In the genomic region with DNA sequence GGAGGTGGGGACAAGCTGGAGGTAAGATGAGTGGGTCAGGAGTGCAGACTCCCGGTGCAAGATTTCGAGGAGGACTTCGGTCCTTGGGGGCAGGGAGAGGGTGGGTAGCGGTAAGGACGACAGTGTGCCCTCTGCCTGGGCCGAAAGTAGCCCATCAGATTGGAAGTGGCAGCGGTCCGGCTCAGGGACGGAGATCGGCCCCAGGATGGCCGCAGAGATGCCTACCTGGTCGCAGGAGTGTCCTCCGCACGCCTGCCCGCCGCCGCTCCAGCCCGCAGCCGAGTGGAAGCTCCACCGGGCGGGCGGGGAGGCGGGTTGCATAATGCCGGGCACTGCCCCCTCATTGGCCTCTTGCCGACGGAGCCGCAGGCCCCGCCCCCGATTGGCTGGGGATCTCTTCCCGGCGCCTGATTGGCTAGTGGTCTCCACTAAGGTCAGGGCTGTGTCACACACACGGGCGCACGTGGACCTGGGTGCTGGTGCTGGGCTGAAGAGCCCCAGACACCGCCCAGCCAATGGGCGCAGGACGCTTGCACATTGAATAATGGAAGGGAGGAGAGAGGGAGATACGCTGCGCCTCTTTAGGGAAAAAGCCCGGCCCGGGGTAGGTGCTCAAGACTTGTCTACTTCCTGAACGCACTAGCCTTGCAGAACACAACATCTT, we compare ENCODE assay signal across 8 cellular contexts. TPM values are rescaled to one million over a fixed set of nuclear protein-coding genes. Genes with fewer than 3 reads are reported as not detected.
DNase-seq lines count a peak whose midpoint lies in the region; TF ChIP-seq lines count a peak whose summit lies in the region.

A gene with protein sequence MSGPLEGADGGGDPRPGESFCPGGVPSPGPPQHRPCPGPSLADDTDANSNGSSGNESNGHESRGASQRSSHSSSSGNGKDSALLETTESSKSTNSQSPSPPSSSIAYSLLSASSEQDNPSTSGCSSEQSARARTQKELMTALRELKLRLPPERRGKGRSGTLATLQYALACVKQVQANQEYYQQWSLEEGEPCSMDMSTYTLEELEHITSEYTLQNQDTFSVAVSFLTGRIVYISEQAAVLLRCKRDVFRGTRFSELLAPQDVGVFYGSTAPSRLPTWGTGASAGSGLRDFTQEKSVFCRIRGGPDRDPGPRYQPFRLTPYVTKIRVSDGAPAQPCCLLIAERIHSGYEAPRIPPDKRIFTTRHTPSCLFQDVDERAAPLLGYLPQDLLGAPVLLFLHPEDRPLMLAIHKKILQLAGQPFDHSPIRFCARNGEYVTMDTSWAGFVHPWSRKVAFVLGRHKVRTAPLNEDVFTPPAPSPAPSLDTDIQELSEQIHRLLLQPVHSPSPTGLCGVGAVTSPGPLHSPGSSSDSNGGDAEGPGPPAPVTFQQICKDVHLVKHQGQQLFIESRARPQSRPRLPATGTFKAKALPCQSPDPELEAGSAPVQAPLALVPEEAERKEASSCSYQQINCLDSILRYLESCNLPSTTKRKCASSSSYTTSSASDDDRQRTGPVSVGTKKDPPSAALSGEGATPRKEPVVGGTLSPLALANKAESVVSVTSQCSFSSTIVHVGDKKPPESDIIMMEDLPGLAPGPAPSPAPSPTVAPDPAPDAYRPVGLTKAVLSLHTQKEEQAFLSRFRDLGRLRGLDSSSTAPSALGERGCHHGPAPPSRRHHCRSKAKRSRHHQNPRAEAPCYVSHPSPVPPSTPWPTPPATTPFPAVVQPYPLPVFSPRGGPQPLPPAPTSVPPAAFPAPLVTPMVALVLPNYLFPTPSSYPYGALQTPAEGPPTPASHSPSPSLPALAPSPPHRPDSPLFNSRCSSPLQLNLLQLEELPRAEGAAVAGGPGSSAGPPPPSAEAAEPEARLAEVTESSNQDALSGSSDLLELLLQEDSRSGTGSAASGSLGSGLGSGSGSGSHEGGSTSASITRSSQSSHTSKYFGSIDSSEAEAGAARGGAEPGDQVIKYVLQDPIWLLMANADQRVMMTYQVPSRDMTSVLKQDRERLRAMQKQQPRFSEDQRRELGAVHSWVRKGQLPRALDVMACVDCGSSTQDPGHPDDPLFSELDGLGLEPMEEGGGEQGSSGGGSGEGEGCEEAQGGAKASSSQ (N-terminal part only) (minus strand): TSS at position 293 of the 664 bp plus-strand sequence. CDS start 1,698 bp downstream, outside the sequence.

- H3K4me3 ChIP-seq in vagina: peak within 1 kb of the TSS; percentile 84 to 98

- DNase-seq in 8988T: peak; percentile 90
- peak; percentile 88 for DNase-seq in NCI-H146 treated with DMSO at 0.1 percent for 48 hours (lab: John Stamatoyannopoulos, UW; ENCODE audit: unreplicated experiment)
- peak; percentile 92 for DNase-seq in T1000 (lab: John Stamatoyannopoulos, UW)
- peak; percentile 98 for DNase-seq in astrocyte of the hippocampus (ENCODE audit: low read depth, low spot score)
- DNase-seq in hepatic stellate cell (ENCODE audit: low spot score): peak; percentile 98
- peak; percentile 92 for DNase-seq in putamen (ENCODE audit: low spot score)
- peak in 1 of 2 donors; percentile 99 for DNase-seq in vagina (ENCODE audit: extremely low spot score in 2 of 2)

- no peaks in the 10 kb centered on the region for H3K9me3 ChIP-seq in vagina

- TF ChIP-seq CTCF in vagina (IDR thresholded peaks at IDR 0.05): no peak

- peaks cover 24 to 35% of the 10 kb centered on the region in 2 donors for H3K36me3 ChIP-seq in vagina

- H3K27ac ChIP-seq in vagina: peak within 1 kb of the TSS; percentile 100

- no peaks in the 10 kb centered on the region for H3K27me3 ChIP-seq in vagina

- intact Hi-C loops in vagina (cut with DNase I): no loop called here

- peaks cover 47% of the 10 kb centered on the region for H3K4me1 ChIP-seq in vagina

- TF ChIP-seq POLR2A in GM19193 (IDR thresholded peaks at IDR 0.05; ENCODE audit: extremely low read depth, insufficient read depth, insufficient read length) (peak; percentile 77), vagina (IDR thresholded peaks at IDR 0.05) (peak; percentile 39 to 98)

RNA-seq across cellular contexts. Expression of the gene that starts here (rescaled TPM):
- total RNA-seq in vagina: 215 TPM
